Comparison of ENCODE assay signal across 18 cellular contexts in the genomic region with DNA sequence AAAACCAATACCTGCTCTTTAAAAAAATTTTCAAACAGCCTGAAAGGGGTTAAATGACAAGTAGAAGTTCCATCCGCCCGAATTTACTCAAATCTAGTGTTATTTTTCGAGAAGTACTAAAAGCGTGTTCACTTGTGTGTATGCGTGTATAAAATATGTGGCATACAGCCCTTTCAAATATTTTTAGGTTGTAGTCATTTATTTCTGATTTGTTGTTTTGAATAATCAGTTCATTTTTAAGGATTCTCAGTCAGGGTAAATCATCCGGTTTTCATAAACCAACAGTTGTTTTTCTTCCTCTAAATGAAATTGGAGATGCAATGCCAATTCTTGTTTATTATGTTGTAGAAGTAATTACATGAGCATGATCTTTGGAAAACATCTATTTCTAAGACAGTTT. TPM values are rescaled to one million over a fixed set of nuclear protein-coding genes. Genes with fewer than 3 reads are reported as not detected.
DNase-seq lines count a peak whose midpoint lies in the region; ATAC-seq, FAIRE-seq and TF ChIP-seq lines count a peak whose summit lies in the region.
"Had no signal": no experiment of that assay in that cellular context is flagged by ENCODE, and none has a peak within 500 bp of the region (broad histone marks: within the 10 kb centered on the region; RNA-seq: fewer than 3 reads in every experiment).

No MANE protein-coding gene starts in this region.

- H3K9me1 ChIP-seq in keratinocyte (ENCODE audit: control insufficient read depth, extremely low read depth, insufficient read depth, low read length) = no peaks in the 10 kb centered on the region

- peaks cover 0 to 2% (median 0%) of the 10 kb centered on the region in 5 experiments for H3K9me3 Mint-ChIP-seq in brain
- H3K9me3 Mint-ChIP-seq in nephron progenitor cell = no peaks in the 10 kb centered on the region
- H3K9me3 Mint-ChIP-seq: activated naive CD8-positive, alpha-beta T cell treated with anti-CD3 and anti-CD28 coated beads for 36 hours; CD4-positive, alpha-beta T cell had no signal

- no peaks in the 10 kb centered on the region for H3K36me3 ChIP-seq in GM23248 (ENCODE audit: low read depth)
- H3K36me3 ChIP-seq in keratinocyte (ENCODE audit: control insufficient read depth in 2 of 2, extremely low read depth in 1 of 2, insufficient read depth in 2 of 2, low read length in 2 of 2) = peaks cover 0 to 22% of the 10 kb centered on the region in 2 experiments
- H3K36me3 ChIP-seq in thoracic aorta = no peaks in the 10 kb centered on the region
- H3K36me3 ChIP-seq: colonic mucosa had no signal

- no peak for ATAC-seq in thoracic aorta (ENCODE audit: insufficient number of reproducible peaks, low FRiP score, low read depth)
- ATAC-seq in HG03139 (IDR thresholded peaks at IDR 0.05; ENCODE audit: unreplicated experiment) = no peak
- ATAC-seq: Panc1 had no signal

- H3K27me3 ChIP-seq in GM23248 (replicated peaks; ENCODE audit: insufficient read depth) (no peaks in the 10 kb centered on the region), keratinocyte (ENCODE audit: control insufficient read depth, extremely low read depth, insufficient read depth, low read length) (no peaks in the 10 kb centered on the region), thoracic aorta (replicated peaks; ENCODE audit: insufficient read depth) (no peaks in the 10 kb centered on the region)
- H3K27me3 ChIP-seq: colonic mucosa had no signal

- peak overlapping the region; percentile 56 for H2AFZ ChIP-seq in GM23248
- H2AFZ ChIP-seq in keratinocyte (ENCODE audit: control insufficient read depth, low read length) = no peak overlapping the region

- no peaks in the 10 kb centered on the region for H3K9me2 ChIP-seq in GM23248 (ENCODE audit: insufficient read depth)

- peak overlapping the region in 2 of 5 experiments; percentile 14 to 56 for H3K4me3 Mint-ChIP-seq in brain
- H3K4me3 Mint-ChIP-seq in nephron progenitor cell = no peak overlapping the region
- H3K4me3 Mint-ChIP-seq: activated naive CD8-positive, alpha-beta T cell treated with anti-CD3 and anti-CD28 coated beads for 36 hours; CD4-positive, alpha-beta T cell had no signal

- peak overlapping the region; percentile 98 for H3K4me2 ChIP-seq in GM23248 (ENCODE audit: unreplicated experiment)
- H3K4me2 ChIP-seq in keratinocyte (ENCODE audit: control insufficient read depth, extremely low read depth, insufficient read depth, low read depth, low read length) = no peak overlapping the region

- H3K27me3 Mint-ChIP-seq in brain (peaks cover under 1% of the 10 kb centered on the region), nephron progenitor cell (ENCODE audit: low read depth, poor library complexity) (peaks cover 3% of the 10 kb centered on the region)
- H3K27me3 Mint-ChIP-seq: activated naive CD8-positive, alpha-beta T cell treated with anti-CD3 and anti-CD28 coated beads for 36 hours; CD4-positive, alpha-beta T cell had no signal

- WGBS in GM23248 (ENCODE audit: low coverage in 1 of 2, low lambda C conversion rate in 2 of 2, missing lambda C conversion rate in 2 of 2), 2 experiments = 1 to 2% methylated on average over 6 of the region's 6 CpGs

- peak overlapping the region; percentile 95 for H3K27ac ChIP-seq in GM23248
- peak overlapping the region; percentile 52 for H3K27ac ChIP-seq in keratinocyte (ENCODE audit: control insufficient read depth, insufficient read depth, low read length)
- peak overlapping the region; percentile 53 to 73 for H3K27ac ChIP-seq in thoracic aorta
- H3K27ac ChIP-seq: colonic mucosa had no signal

- no peak for TF ChIP-seq CTCF in brain (conservative IDR thresholded peaks at IDR 0.05)
- TF ChIP-seq CTCF in keratinocyte (optimal IDR thresholded peaks at IDR 0.05 in 1 of 3, IDR thresholded peaks at IDR 0.05 in 1 of 3, conservative IDR thresholded peaks at IDR 0.05 in 1 of 3; ENCODE audit: extremely low read depth in 1 of 3, insufficient read depth in 2 of 3, low read length in 3 of 3) = no peak
- no peak for TF ChIP-seq CTCF in thoracic aorta (IDR thresholded peaks at IDR 0.05)
- no peak for TF ChIP-seq CTCF in nephron progenitor cell (IDR thresholded peaks at IDR 0.05)
- TF ChIP-seq CTCF in GM10248 (IDR thresholded peaks at IDR 0.05; ENCODE audit: control extremely low read depth, extremely low read depth, low read depth, missing control alignments) = no peak

- in situ Hi-C loops in GM23248 (cut with MboI) = no loop called here

- H3K4me3 ChIP-seq in GM23248 = peak overlapping the region; percentile 64
- no peak overlapping the region for H3K4me3 ChIP-seq in keratinocyte (ENCODE audit: control insufficient read depth in 2 of 3, extremely low read depth in 1 of 3, insufficient read depth in 2 of 3, low read depth in 1 of 3, low read length in 3 of 3)
- H3K4me3 ChIP-seq in thoracic aorta = peak overlapping the region; percentile 30
- H3K4me3 ChIP-seq: colonic mucosa had no signal

- H3K79me2 ChIP-seq in GM23248 (ENCODE audit: insufficient read depth) = peaks cover 92% of the 10 kb centered on the region
- peaks cover 94% of the 10 kb centered on the region for H3K79me2 ChIP-seq in keratinocyte (ENCODE audit: control insufficient read depth, insufficient read depth, low read length)

- H3K4me1 ChIP-seq in GM23248 (ENCODE audit: insufficient read depth) = peaks cover 25% of the 10 kb centered on the region
- peaks cover 50% of the 10 kb centered on the region for H3K4me1 ChIP-seq in keratinocyte (ENCODE audit: control insufficient read depth, extremely low read depth, insufficient read depth, low read length)
- H3K4me1 ChIP-seq in thoracic aorta (ENCODE audit: control insufficient read depth in 1 of 2, low read depth in 2 of 2) = peaks cover 60 to 86% of the 10 kb centered on the region in 2 donors

- H3K4me1 Mint-ChIP-seq in brain (peaks cover 77% of the 10 kb centered on the region), nephron progenitor cell (peaks cover 60% of the 10 kb centered on the region)

- no peaks in the 10 kb centered on the region for H4K20me1 ChIP-seq in GM23248 (ENCODE audit: insufficient read depth)
- H4K20me1 ChIP-seq in keratinocyte (ENCODE audit: control insufficient read depth, extremely low read depth, insufficient read depth, low read length) = peaks cover 4% of the 10 kb centered on the region

- CTCF ChIA-PET in GM10248 (lab: Yijun Ruan, JAX) = no interaction called here

- peak; percentile 78 for DNase-seq in GM23248
- no peak for DNase-seq in keratinocyte (ENCODE audit: low read depth, low spot score)
- DNase-seq in thoracic aorta (ENCODE audit: low spot score) = no peak
- no peak for DNase-seq in nephron progenitor cell
- no peak for DNase-seq in NCI-H524 (lab: John Stamatoyannopoulos, UW)
- no peak for DNase-seq in GM10248 (ENCODE audit: extremely low spot score)
- DNase-seq: activated CD4-positive, CD25-positive, alpha-beta regulatory T cell treated with anti-CD3 and anti-CD28 coated beads, Interleukin-2, amount 50 U/mL, for 72 hours; activated CD8-positive, alpha-beta memory T cell treated with anti-CD3 and anti-CD28 coated beads, Interleukin-2, amount 50 U/mL, for 48 hours; activated naive CD8-positive, alpha-beta T cell treated with anti-CD3 and anti-CD28 coated beads for 36 hours; CD4-positive, alpha-beta T cell; colonic mucosa; DND-41; NCI-H1694; NCI-H524 treated with DMSO at 0.1 percent for 48 hours; stimulated activated CD4-positive, alpha-beta T cell treated with anti-CD3 and anti-CD28 coated beads, Interleukin-12 subunit alpha, Interleukin-12 subunit beta, amount 100 ng/mL, for 4 hours had no signal

- peak overlapping the region in 3 of 5 experiments; percentile 35 to 90 (median 66) for H3K27ac Mint-ChIP-seq in brain
- H3K27ac Mint-ChIP-seq in nephron progenitor cell = no peak overlapping the region
- H3K27ac Mint-ChIP-seq: activated naive CD8-positive, alpha-beta T cell treated with anti-CD3 and anti-CD28 coated beads for 36 hours; CD4-positive, alpha-beta T cell had no signal

- POLR2A ChIA-PET in GM10248 (lab: Yijun Ruan, JAX) = no interaction called here

- peaks cover 75% of the 10 kb centered on the region for H3K36me3 Mint-ChIP-seq in brain
- peaks cover 61% of the 10 kb centered on the region for H3K36me3 Mint-ChIP-seq in nephron progenitor cell (ENCODE audit: low read depth)

- dilution Hi-C loops in keratinocyte (cut with MboI; ENCODE audit: extremely low pct_ligation_motif_present, low sequenced_read_pairs) = no loop called here

- H3K9ac ChIP-seq in GM23248 (peak overlapping the region; percentile 84), keratinocyte (ENCODE audit: control insufficient read depth, extremely low read depth, insufficient read depth, low read length) (no peak overlapping the region)

- no peak for FAIRE-seq in keratinocyte (lab: Jason Lieb, UNC)

- no peaks in the 10 kb centered on the region for H3K9me3 ChIP-seq in GM23248 (ENCODE audit: low read depth)
- H3K9me3 ChIP-seq in keratinocyte (ENCODE audit: control insufficient read depth, low read depth, low read length) = no peaks in the 10 kb centered on the region
- no peaks in the 10 kb centered on the region for H3K9me3 ChIP-seq in thoracic aorta
- H3K9me3 ChIP-seq: colonic mucosa had no signal

- H3F3A ChIP-seq in GM23248 (ENCODE audit: insufficient read depth) = peaks cover 24% of the 10 kb centered on the region

RNA-seq across cellular contexts. Expression of gene SUN1, which starts 6.9 kb away (rescaled TPM):
- 104 and 110 TPM in 2 replicates for total RNA-seq in GM23248 (2014; rRNA removed; shearing (Covaris generic))
- polyA plus RNA-seq in GM23248 (2016; fragmentation: Nextera tagmentation; extraction: Ambion mirVana) = 65.6 and 74.0 TPM in 2 replicates
- polyA plus RNA-seq in brain (ENCODE audit: insufficient read depth, low read depth, low replicate concordance) = 128 TPM
- 164 to 176 TPM (median 166 TPM) in 3 replicates for polyA plus RNA-seq in keratinocyte
- 137 TPM for polyA plus RNA-seq in keratinocyte (2011; ENCODE audit: low read depth)
- 31.1 and 40.2 TPM in 2 replicates for polyA plus RNA-seq in keratinocyte (2011; cell fraction: cytosol; rRNA removed)
- 411 and 514 TPM in 2 replicates for polyA plus RNA-seq in keratinocyte (2011; cell fraction: nucleus; rRNA removed)
- 103 and 107 TPM in 2 replicates for polyA plus RNA-seq in keratinocyte (2012; ENCODE audit: low replicate concordance)
- 141 to 263 TPM (median 162 TPM) in 3 replicates for polyA minus RNA-seq in keratinocyte
- polyA minus RNA-seq in keratinocyte (2011; cell fraction: cytosol; rRNA and poly(A)+ RNA removed) = 93.2 TPM
- 326 and 435 TPM in 2 replicates for polyA minus RNA-seq in keratinocyte (2011; cell fraction: nucleus; rRNA and poly(A)+ RNA removed)
- total RNA-seq in thoracic aorta = 100 to 1,000 TPM; 205 to 319 TPM

RNA-seq across cellular contexts. Expression of gene GET4, which starts 51.0 kb away (rescaled TPM):
- 16.7 and 26.8 TPM in 2 replicates for total RNA-seq in GM23248 (2014; rRNA removed; shearing (Covaris generic))
- polyA plus RNA-seq in GM23248 (2016; fragmentation: Nextera tagmentation; extraction: Ambion mirVana) (25.3 and 26.3 TPM in 2 replicates), brain (ENCODE audit: insufficient read depth, low read depth, low replicate concordance) (37.7 TPM), keratinocyte (21.1 to 32.0 TPM (median 22.9 TPM) in 3 replicates)
- polyA plus RNA-seq in keratinocyte (2011; ENCODE audit: low read depth) = 40.4 TPM
- polyA plus RNA-seq in keratinocyte (2011; cell fraction: cytosol; rRNA removed) = 14.0 and 26.1 TPM in 2 replicates
- 50.3 and 70.5 TPM in 2 replicates for polyA plus RNA-seq in keratinocyte (2011; cell fraction: nucleus; rRNA removed)
- polyA plus RNA-seq in keratinocyte (2012; ENCODE audit: low replicate concordance) = 26.7 and 47.3 TPM in 2 replicates
- 9.3 to 11.1 TPM (median 10.1 TPM) in 3 replicates for polyA minus RNA-seq in keratinocyte
- 33.4 TPM for polyA minus RNA-seq in keratinocyte (2011; cell fraction: cytosol; rRNA and poly(A)+ RNA removed)
- polyA minus RNA-seq in keratinocyte (2011; cell fraction: nucleus; rRNA and poly(A)+ RNA removed) = 10.4 and 14.1 TPM in 2 replicates
- 10 to 100 TPM; 26.9 to 28.4 TPM for total RNA-seq in thoracic aorta

Comparison
In these comparisons a context has a peak if more than half of its experiments do, and no peak if none do; other contexts are left out.
1. H3K4me3 ChIP-seq: peak in GM23248 (single experiment) and thoracic aorta (single experiment); none in keratinocyte (0 of 3).
2. Peak in every context shown above with its lines, with median percentiles within 50 percentile points of each other: H3K27ac ChIP-seq.